ENCODE assay signal across 11 cellular contexts in genomic region chr4:121597346-121597934, GRCh38.
DNase-seq lines count a peak whose midpoint lies in the region; ATAC-seq, FAIRE-seq and TF ChIP-seq lines count a peak whose summit lies in the region.
"Had no signal": no experiment of that assay in that cellular context is flagged by ENCODE, and none has a peak within 500 bp of the region (broad histone marks: within the 10 kb centered on the region; RNA-seq: fewer than 3 reads in every experiment).

No MANE protein-coding gene starts in this region.

- in situ Hi-C loops in ACHN (cut with HindIII; ENCODE audit: low pct_ligation_motif_present, low pct_unique_long_range_greater_than_20kb, low sequenced_read_pairs) = no loop called here

- no peaks in the 10 kb centered on the region for H4K20me1 ChIP-seq in astrocyte (ENCODE audit: insufficient read depth, low read length)

- no peaks in the 10 kb centered on the region for H3K27me3 ChIP-seq in astrocyte (ENCODE audit: insufficient read depth, low read length)
- no peaks in the 10 kb centered on the region for H3K27me3 ChIP-seq in ascending aorta
- no peaks in the 10 kb centered on the region for H3K27me3 ChIP-seq in gastroesophageal sphincter

- H3K27ac ChIP-seq in astrocyte (ENCODE audit: low read depth, low read length) = no peak overlapping the region
- H3K27ac ChIP-seq in ascending aorta = no peak overlapping the region
- no peak overlapping the region for H3K27ac ChIP-seq in gastroesophageal sphincter

- no peak for FAIRE-seq in astrocyte (lab: Jason Lieb, UNC)
- FAIRE-seq: D721Med, H54 had no signal

- H3K36me3 ChIP-seq in astrocyte (ENCODE audit: insufficient read depth, low read length) (no peaks in the 10 kb centered on the region), ascending aorta (no peaks in the 10 kb centered on the region), gastroesophageal sphincter (no peaks in the 10 kb centered on the region)

- peak overlapping the region; percentile 70 for H3K27ac Mint-ChIP-seq in astrocyte (ENCODE audit: unreplicated experiment)

- no peak for TF ChIP-seq CTCF in astrocyte (IDR thresholded peaks at IDR 0.05; ENCODE audit: insufficient read depth, low read depth, low read length)
- no peak for TF ChIP-seq CTCF in ascending aorta (IDR thresholded peaks at IDR 0.05)
- no peak for TF ChIP-seq CTCF in gastroesophageal sphincter (IDR thresholded peaks at IDR 0.05)

- peaks cover 19% of the 10 kb centered on the region for H3K4me1 Mint-ChIP-seq in astrocyte (ENCODE audit: low read depth, unreplicated experiment)

- WGBS in gastroesophageal sphincter (ENCODE audit: low coverage in 1 of 2), 2 donors = 42% methylated on average over 2 of the region's 2 CpGs; no CpG with 5 or more reads in 1 of the 2 donors

- H3K4me3 Mint-ChIP-seq in astrocyte (ENCODE audit: unreplicated experiment) = no peak overlapping the region

- H3K9ac ChIP-seq in astrocyte (ENCODE audit: low read length) = no peak overlapping the region

- H3K27me3 Mint-ChIP-seq in astrocyte (ENCODE audit: low read depth, unreplicated experiment) = no peaks in the 10 kb centered on the region

- TF ChIP-seq EP300 in gastroesophageal sphincter (IDR thresholded peaks at IDR 0.05) = no peak

- H3K4me1 ChIP-seq in astrocyte (ENCODE audit: insufficient read depth, low read length) = no peaks in the 10 kb centered on the region
- no peaks in the 10 kb centered on the region for H3K4me1 ChIP-seq in ascending aorta
- H3K4me1 ChIP-seq in gastroesophageal sphincter = no peaks in the 10 kb centered on the region

- H3K9me3 ChIP-seq in astrocyte (ENCODE audit: insufficient read depth, low read depth, low read length) = no peaks in the 10 kb centered on the region
- H3K9me3 ChIP-seq in ascending aorta = no peaks in the 10 kb centered on the region
- H3K9me3 ChIP-seq in gastroesophageal sphincter = no peaks in the 10 kb centered on the region

- no peaks in the 10 kb centered on the region for H3K79me2 ChIP-seq in astrocyte (ENCODE audit: insufficient read depth, low read length)

- peak; percentile 80 for ATAC-seq in GM18907 (IDR thresholded peaks at IDR 0.05; ENCODE audit: unreplicated experiment)
- ATAC-seq in HG03066 (IDR thresholded peaks at IDR 0.05; ENCODE audit: low read depth, unreplicated experiment) = peak; percentile 79
- no peak for ATAC-seq in gastroesophageal sphincter

- H2AFZ ChIP-seq in astrocyte (ENCODE audit: low read depth, low read length) = no peak overlapping the region

- no peak overlapping the region for H3K4me2 ChIP-seq in astrocyte (ENCODE audit: low read length)

- intact Hi-C loops in ascending aorta (cut with DNase I) = no loop called here

- H3K4me3 ChIP-seq in astrocyte (ENCODE audit: insufficient read depth, low read depth, low read length) (no peak overlapping the region), ascending aorta (no peak overlapping the region), gastroesophageal sphincter (no peak overlapping the region)

- no peaks in the 10 kb centered on the region for H3K36me3 Mint-ChIP-seq in astrocyte (ENCODE audit: low read depth, unreplicated experiment)

- DNase-seq in ACHN (peak; percentile 3), astrocyte (ENCODE audit: low read depth) (peak; percentile 67), ascending aorta (ENCODE audit: low spot score in 2 of 2) (no peak), hepatic stellate cell (ENCODE audit: low spot score) (no peak), GM03348 (ENCODE audit: low spot score) (no peak)
- DNase-seq: activated naive CD4-positive, alpha-beta T cell treated with Interleukin-2 at 50 U/mL for 16 hours had no signal

- no peaks in the 10 kb centered on the region for H3K9me3 Mint-ChIP-seq in astrocyte (ENCODE audit: unreplicated experiment)

- no peak for TF ChIP-seq POLR2A in gastroesophageal sphincter (IDR thresholded peaks at IDR 0.05)

Comparison
In these comparisons a context has a peak if more than half of its experiments do, and no peak if none do; other contexts are left out.
1. DNase-seq: peak in ACHN (single experiment) and astrocyte (single experiment); none in ascending aorta (0 of 2), hepatic stellate cell (single experiment) and GM03348 (single experiment).